In genomic region chr2:184119920-184120820, GRCh38 we compare ENCODE assay signal across 24 cellular contexts.
"Had no signal": no experiment of that assay in that cellular context is flagged by ENCODE, and none has a peak within 500 bp of the region (broad histone marks: within the 10 kb centered on the region; RNA-seq: fewer than 3 reads in every experiment).

No MANE protein-coding gene starts in this region.

- H3K27ac ChIP-seq: gastroesophageal sphincter, left lung, lower lobe of right lung, parathyroid adenoma, psoas muscle, right lobe of liver, tibial artery, upper lobe of left lung, uterus had no signal

- H3K36me3 ChIP-seq: gastroesophageal sphincter, left lung, lower lobe of right lung, right lobe of liver, tibial artery, upper lobe of left lung, uterus had no signal

- H3K9ac ChIP-seq: parathyroid adenoma had no signal

- H3K27ac Mint-ChIP-seq: immature natural killer cell; naive B cell; nephron progenitor cell; stimulated activated effector memory CD8-positive, alpha-beta T cell treated with anti-CD3 and anti-CD28 coated beads, Interleukin-12 subunit alpha, Interleukin-12 subunit beta, amount 100 ng/mL, for 72 hours; stimulated activated naive CD8-positive, alpha-beta T cell treated with anti-CD3 and anti-CD28 coated beads, Interleukin-15, Interleukin-2, amounts not matched to agents 100 ng/mL and 50 ng/mL, for 24 hours had no signal

- ATAC-seq: esophagus mucosa; gastroesophageal sphincter; left lung; lower lobe of right lung; psoas muscle; right lobe of liver; stimulated activated effector memory CD8-positive, alpha-beta T cell treated with anti-CD3 and anti-CD28 coated beads, Interleukin-12 subunit alpha, Interleukin-12 subunit beta, amount 100 ng/mL, for 72 hours had no signal

- H3K9me3 ChIP-seq: gastroesophageal sphincter, left lung, lower lobe of right lung, psoas muscle, right lobe of liver, tibial artery, upper lobe of left lung, uterus had no signal

- DNase-seq: cortex of kidney; dorsolateral prefrontal cortex; effector memory CD4-positive, alpha-beta T cell; foreskin fibroblast; glutamatergic neuron; immature natural killer cell; left lung; lower lobe of right lung; mesendoderm; naive B cell; nephron progenitor cell; psoas muscle; retina; right lobe of liver; stimulated activated CD4-positive, alpha-beta T cell treated with anti-CD3 and anti-CD28 coated beads, Interleukin-4, amount 100 ng/mL, for 1 hour; stimulated activated CD8-positive, alpha-beta memory T cell treated with anti-CD3 and anti-CD28 coated beads, Interleukin-4, amount 100 ng/mL, for 48 hours; tibial artery; upper lobe of left lung; uterus had no signal

- H3K9me3 Mint-ChIP-seq: nephron progenitor cell had no signal

- H2AFZ ChIP-seq: parathyroid adenoma had no signal

- H3K36me3 Mint-ChIP-seq: naive B cell; stimulated activated effector memory CD8-positive, alpha-beta T cell treated with anti-CD3 and anti-CD28 coated beads, Interleukin-12 subunit alpha, Interleukin-12 subunit beta, amount 100 ng/mL, for 72 hours had no signal

- H3K4me1 ChIP-seq: left lung, lower lobe of right lung, parathyroid adenoma, psoas muscle, right lobe of liver, tibial artery, upper lobe of left lung, uterus had no signal

- H3K27me3 ChIP-seq: dorsolateral prefrontal cortex, gastroesophageal sphincter, left lung, right lobe of liver, tibial artery, upper lobe of left lung, uterus had no signal

- H3K4me3 ChIP-seq: dorsolateral prefrontal cortex, gastroesophageal sphincter, left lung, lower lobe of right lung, psoas muscle, right lobe of liver, tibial artery, upper lobe of left lung, uterus had no signal

- H3K27me3 Mint-ChIP-seq: naive B cell; stimulated activated naive CD8-positive, alpha-beta T cell treated with anti-CD3 and anti-CD28 coated beads, Interleukin-15, Interleukin-2, amounts not matched to agents 100 ng/mL and 50 ng/mL, for 24 hours had no signal

- H3K79me2 ChIP-seq: parathyroid adenoma had no signal

- H3K4me1 Mint-ChIP-seq: immature natural killer cell; naive B cell; nephron progenitor cell; stimulated activated effector memory CD8-positive, alpha-beta T cell treated with anti-CD3 and anti-CD28 coated beads, Interleukin-12 subunit alpha, Interleukin-12 subunit beta, amount 100 ng/mL, for 72 hours had no signal

- H3K4me3 Mint-ChIP-seq: immature natural killer cell; naive B cell; nephron progenitor cell; stimulated activated effector memory CD8-positive, alpha-beta T cell treated with anti-CD3 and anti-CD28 coated beads, Interleukin-12 subunit alpha, Interleukin-12 subunit beta, amount 100 ng/mL, for 72 hours; stimulated activated naive CD8-positive, alpha-beta T cell treated with anti-CD3 and anti-CD28 coated beads, Interleukin-15, Interleukin-2, amounts not matched to agents 100 ng/mL and 50 ng/mL, for 24 hours had no signal
